8 cellular contexts compared by ENCODE assay signal in genomic region chr3:52197499-52197841, GRCh38. TPM values are rescaled to one million over a fixed set of nuclear protein-coding genes. Genes with fewer than 3 reads are reported as not detected.
DNase-seq lines count a peak whose midpoint lies in the region; ATAC-seq and TF ChIP-seq lines count a peak whose summit lies in the region.

No MANE protein-coding gene starts in this region.

- DNase-seq in Jurkat, Clone E6-1 (ENCODE audit: low read depth, low spot score), result no peak
- no peak for DNase-seq in dorsolateral prefrontal cortex
- no peak for DNase-seq in natural killer cell treated with Interleukin-12 subunit alpha and Interleukin-12 subunit beta and Interleukin-15 and Interleukin-18, amount 100 ng/mL, for 72 hours (ENCODE audit: low spot score)
- no peak for DNase-seq in DMS153 (lab: John Stamatoyannopoulos, UW)

- ATAC-seq in natural killer cell treated with Interleukin-12 subunit alpha and Interleukin-12 subunit beta and Interleukin-15 and Interleukin-18, amount 100 ng/mL, for 72 hours, result no peak
- no peak for ATAC-seq in HG03442 (IDR thresholded peaks at IDR 0.05; ENCODE audit: unreplicated experiment)
- no peak for ATAC-seq in HG02852 (IDR thresholded peaks at IDR 0.05; ENCODE audit: unreplicated experiment)
- no peak for ATAC-seq in HG03565 (IDR thresholded peaks at IDR 0.05; ENCODE audit: unreplicated experiment)

- TF ChIP-seq CTCF in C4-2B (conservative IDR thresholded peaks at IDR 0.05) (no peak), dorsolateral prefrontal cortex (IDR thresholded peaks at IDR 0.05 in 54 of 56, conservative IDR thresholded peaks at IDR 0.05 in 2 of 56; ENCODE audit: low read depth in 1 of 56, partially characterized antibody in 56 of 56) (no peak)

- peak overlapping the region; percentile 86 for H3K4me3 ChIP-seq in Jurkat, Clone E6-1 (ENCODE audit: low read length)
- peak overlapping the region; percentile 62 to 100 (median 97) for H3K4me3 ChIP-seq in dorsolateral prefrontal cortex

- peaks cover 12% of the 10 kb centered on the region for H3K36me3 Mint-ChIP-seq in natural killer cell treated with Interleukin-12 subunit alpha and Interleukin-12 subunit beta and Interleukin-15 and Interleukin-18, amount 100 ng/mL, for 72 hours

- peaks cover 49 to 50% of the 10 kb centered on the region in 2 donors for H3K4me1 Mint-ChIP-seq in natural killer cell treated with Interleukin-12 subunit alpha and Interleukin-12 subunit beta and Interleukin-15 and Interleukin-18, amount 100 ng/mL, for 72 hours (ENCODE audit: low read depth in 2 of 2)

- no peaks in the 10 kb centered on the region for H3K27me3 ChIP-seq in dorsolateral prefrontal cortex

- intact Hi-C loops in dorsolateral prefrontal cortex (cut with DNase I), result loop anchor here in 1 of 2 donors (2.0 to 5.0 kb wide), 4 partner anchors 43 to 200 kb away; partner anchors contain the start of genes DUSP7, GLYCTK, POC1A and RPL29

- peak overlapping the region; percentile 94 to 98 for H3K27ac Mint-ChIP-seq in natural killer cell treated with Interleukin-12 subunit alpha and Interleukin-12 subunit beta and Interleukin-15 and Interleukin-18, amount 100 ng/mL, for 72 hours

- peak overlapping the region; percentile 100 for H3K4me3 Mint-ChIP-seq in natural killer cell treated with Interleukin-12 subunit alpha and Interleukin-12 subunit beta and Interleukin-15 and Interleukin-18, amount 100 ng/mL, for 72 hours

- no peaks in the 10 kb centered on the region for H3K9me3 Mint-ChIP-seq in natural killer cell treated with Interleukin-12 subunit alpha and Interleukin-12 subunit beta and Interleukin-15 and Interleukin-18, amount 100 ng/mL, for 72 hours

- H3K27me3 Mint-ChIP-seq in natural killer cell treated with Interleukin-12 subunit alpha and Interleukin-12 subunit beta and Interleukin-15 and Interleukin-18, amount 100 ng/mL, for 72 hours, result no peaks in the 10 kb centered on the region

- H3K27ac ChIP-seq in C4-2B (peak overlapping the region; percentile 83), dorsolateral prefrontal cortex (peak overlapping the region in 58 of 59 donors; percentile 70 to 96 (median 89))

RNA-seq across cellular contexts. Expression of gene ALAS1, which starts 0.5 kb away (rescaled TPM):
- polyA plus RNA-seq in Jurkat, Clone E6-1 (2012; ENCODE audit: insufficient read depth, insufficient read length), result 68.8 TPM
- total RNA-seq in dorsolateral prefrontal cortex, result 10 to 100 TPM; 34.8 to 81.1 (median 55.4) TPM
- total RNA-seq in natural killer cell treated with Interleukin-12 subunit alpha and Interleukin-12 subunit beta and Interleukin-15 and Interleukin-18, amount 100 ng/mL, for 72 hours, result 100 to 1,000 TPM in 1 of 2 donors, 10 to 100 TPM in 1; 93.6 to 121 TPM

RNA-seq across cellular contexts. Expression of gene TLR9, which starts 28.0 kb away (rescaled TPM):
- polyA plus RNA-seq in Jurkat, Clone E6-1 (2012; ENCODE audit: insufficient read depth, insufficient read length), result not detected
- total RNA-seq in dorsolateral prefrontal cortex, result 1 to 10 TPM in 31 of 120 experiments, under 1 TPM in 74, not detected in 15; 0.25 to 5.2 (median 0.78) TPM
- total RNA-seq in natural killer cell treated with Interleukin-12 subunit alpha and Interleukin-12 subunit beta and Interleukin-15 and Interleukin-18, amount 100 ng/mL, for 72 hours, result under 1 TPM; 0.10 to 0.39 TPM

RNA-seq across cellular contexts. Expression of gene TWF2, which starts 41.5 kb away (rescaled TPM):
- polyA plus RNA-seq in Jurkat, Clone E6-1 (2012; ENCODE audit: insufficient read depth, insufficient read length), result 67.7 TPM
- total RNA-seq in dorsolateral prefrontal cortex, result 10 to 100 TPM; 20.8 to 63.7 (median 47.3) TPM
- total RNA-seq in natural killer cell treated with Interleukin-12 subunit alpha and Interleukin-12 subunit beta and Interleukin-15 and Interleukin-18, amount 100 ng/mL, for 72 hours, result 100 to 1,000 TPM in 1 of 2 donors, 10 to 100 TPM in 1; 90.3 to 117 TPM

RNA-seq across cellular contexts. Expression of gene POC1A, which starts 43.2 kb away (rescaled TPM):
- polyA plus RNA-seq in Jurkat, Clone E6-1 (2012; ENCODE audit: insufficient read depth, insufficient read length), result 48.5 TPM
- total RNA-seq in dorsolateral prefrontal cortex, result 1 to 10 TPM; 1.3 to 5.8 (median 3.0) TPM
- total RNA-seq in natural killer cell treated with Interleukin-12 subunit alpha and Interleukin-12 subunit beta and Interleukin-15 and Interleukin-18, amount 100 ng/mL, for 72 hours, result 10 to 100 TPM; 14.9 to 35.3 TPM

RNA-seq across cellular contexts. Expression of gene PPM1M, which starts 48.1 kb away (rescaled TPM):
- polyA plus RNA-seq in Jurkat, Clone E6-1 (2012; ENCODE audit: insufficient read depth, insufficient read length), result 59.8 TPM
- total RNA-seq in dorsolateral prefrontal cortex, result 10 to 100 TPM in 119 of 120 experiments, 1 to 10 TPM in 1; 9.8 to 25.1 (median 17.6) TPM
- total RNA-seq in natural killer cell treated with Interleukin-12 subunit alpha and Interleukin-12 subunit beta and Interleukin-15 and Interleukin-18, amount 100 ng/mL, for 72 hours, result 10 to 100 TPM; 45.7 to 47.7 TPM
